ENCODE assay signal across 2 cellular contexts in genomic region chr2:178002038-178002437, GRCh38.
TF ChIP-seq lines count a peak whose summit lies in the region.

No MANE protein-coding gene starts in this region.

TF ChIP-seq in A549, 52 proteins besides CTCF, POLR2A, EP300 and RAD21 (continued from another document):
- TF ChIP-seq REST (IDR thresholded peaks at IDR 0.05), result no peak

TF ChIP-seq in K562, 482 proteins besides CTCF, POLR2A, EP300 and RAD21 (continued from another document):
- TF ChIP-seq TFE3 (CRISPR knock-in tag; IDR thresholded peaks at IDR 0.05), result no peak
- no peak for TF ChIP-seq SMAD3 (CRISPR knock-in tag; conservative IDR thresholded peaks at IDR 0.05)
